In the genomic region with DNA sequence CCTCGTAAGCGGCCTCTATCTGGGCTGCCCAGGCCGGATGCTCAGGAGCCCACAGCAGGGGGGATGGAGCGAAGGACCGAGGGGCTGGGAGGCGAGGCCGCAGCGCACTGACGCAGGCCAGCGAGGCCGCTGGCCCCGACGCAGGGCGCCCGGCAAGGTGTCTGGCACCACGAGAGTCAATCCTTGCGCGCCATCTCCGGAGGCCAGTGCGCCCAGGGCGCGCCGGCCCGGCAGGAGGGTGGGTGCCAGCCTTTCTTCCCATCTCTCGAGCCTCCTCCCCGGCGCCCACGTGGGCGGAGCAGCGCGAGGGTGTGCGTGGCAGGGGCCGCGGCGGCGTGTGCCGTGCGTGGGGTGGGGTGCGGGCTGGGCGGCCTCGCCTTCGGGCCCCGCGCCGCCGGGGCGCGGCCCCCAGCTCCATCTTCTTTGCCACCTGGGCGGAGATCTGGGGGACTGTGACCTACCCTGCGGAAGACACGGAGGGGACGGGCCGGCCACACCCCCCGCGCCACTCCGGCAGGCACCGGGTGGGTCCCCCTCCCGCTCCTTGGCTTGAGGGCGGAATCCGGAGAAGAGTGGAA, we compare ENCODE assay signal across 9 cellular contexts. TPM values are rescaled to one million over a fixed set of nuclear protein-coding genes. Genes with fewer than 3 reads are reported as not detected.
DNase-seq lines count a peak whose midpoint lies in the region; TF ChIP-seq lines count a peak whose summit lies in the region.
"Had no signal": no experiment of that assay in that cellular context is flagged by ENCODE, and none has a peak within 500 bp of the region (broad histone marks: within the 10 kb centered on the region; RNA-seq: fewer than 3 reads in every experiment).

No MANE protein-coding gene starts in this region.

- peaks cover 8% of the 10 kb centered on the region; the same call in 1 of the 2 replicates for H3K4me1 ChIP-seq in BE2C
- H3K4me1 ChIP-seq: foreskin keratinocyte had no signal

- no peaks in the 10 kb centered on the region for H3K36me3 ChIP-seq in BE2C

- peak overlapping the region; percentile 63 for H3K4me3 ChIP-seq in BE2C (ENCODE audit: low read depth, low read length)

- peak overlapping the region; percentile 76 for H3K4me3 Mint-ChIP-seq in activated naive CD4-positive, alpha-beta T cell treated with anti-CD3 and anti-CD28 coated beads, Interleukin-2, amount 50 U/mL, for 24 hours
- H3K4me3 Mint-ChIP-seq in nephron, result peak overlapping the region; percentile 75 to 79 (median 79)

- H3K9me3 Mint-ChIP-seq in activated naive CD4-positive, alpha-beta T cell treated with anti-CD3 and anti-CD28 coated beads, Interleukin-2, amount 50 U/mL, for 24 hours, result peaks cover 4% of the 10 kb centered on the region
- H3K9me3 Mint-ChIP-seq in nephron, result peaks cover 8% of the 10 kb centered on the region

- H3K4me1 Mint-ChIP-seq in activated naive CD4-positive, alpha-beta T cell treated with anti-CD3 and anti-CD28 coated beads, Interleukin-2, amount 50 U/mL, for 24 hours, result peaks cover 19% of the 10 kb centered on the region
- H3K4me1 Mint-ChIP-seq in nephron, result no peaks in the 10 kb centered on the region

- H3K27me3 ChIP-seq in BE2C, result no peaks in the 10 kb centered on the region

- TF ChIP-seq CTCF in BE2C (IDR thresholded peaks at IDR 0.05; ENCODE audit: low read depth, low read length) (no peak), nephron (IDR thresholded peaks at IDR 0.05; ENCODE audit: unreplicated experiment in 3 of 3) (no peak)

- H3K27ac Mint-ChIP-seq in activated naive CD4-positive, alpha-beta T cell treated with anti-CD3 and anti-CD28 coated beads, Interleukin-2, amount 50 U/mL, for 24 hours, result no peak overlapping the region
- no peak overlapping the region for H3K27ac Mint-ChIP-seq in nephron

- peaks cover 26% of the 10 kb centered on the region for H3K27me3 Mint-ChIP-seq in activated naive CD4-positive, alpha-beta T cell treated with anti-CD3 and anti-CD28 coated beads, Interleukin-2, amount 50 U/mL, for 24 hours
- H3K27me3 Mint-ChIP-seq in nephron (ENCODE audit: low read depth), result peaks cover 89% of the 10 kb centered on the region

- peak; percentile 28 for DNase-seq in BE2C
- DNase-seq in HUDEP-2 (lab: John Stamatoyannopoulos, UW; ENCODE audit: unreplicated experiment in 76 of 76), result peak in 43 of 76 experiments; percentile 1 to 80 (median 48)
- DNase-seq in HPDE6-E6E7 (ENCODE audit: extremely low spot score), result no peak
- no peak for DNase-seq in pons (ENCODE audit: low spot score)
- no peak for DNase-seq in NCI-H1048 (lab: John Stamatoyannopoulos, UW)
- no peak for DNase-seq in NCI-H187 (lab: John Stamatoyannopoulos, UW)

- H3K36me3 Mint-ChIP-seq in activated naive CD4-positive, alpha-beta T cell treated with anti-CD3 and anti-CD28 coated beads, Interleukin-2, amount 50 U/mL, for 24 hours, result no peaks in the 10 kb centered on the region
- H3K36me3 Mint-ChIP-seq in nephron (ENCODE audit: low read depth), result no peaks in the 10 kb centered on the region

- H3K9me3 ChIP-seq in BE2C, result no peaks in the 10 kb centered on the region; the same call in 1 of the 2 replicates

RNA-seq across cellular contexts. Expression of a gene that starts 0.9 kb away (rescaled TPM):
- 6.5 TPM for polyA plus RNA-seq in BE2C (2012; ENCODE audit: insufficient read depth, insufficient read length, low read depth)
- polyA plus RNA-seq: foreskin keratinocyte had no signal

Comparison
In these comparisons a context has a peak if more than half of its experiments do, and no peak if none do; other contexts are left out.
1. DNase-seq: peak in BE2C (single experiment) and HUDEP-2 (43 of 76); none in HPDE6-E6E7 (single experiment), pons (single experiment), NCI-H1048 (single experiment) and NCI-H187 (0 of 2).